Comparison of ENCODE assay signal across 21 cellular contexts in genomic region chr18:46481847-46482245, GRCh38.
DNase-seq lines count a peak whose midpoint lies in the region; ATAC-seq and TF ChIP-seq lines count a peak whose summit lies in the region.
"Had no signal": no experiment of that assay in that cellular context is flagged by ENCODE, and none has a peak within 500 bp of the region (broad histone marks: within the 10 kb centered on the region; RNA-seq: fewer than 3 reads in every experiment).

No MANE protein-coding gene starts in this region.

- H4K20me1 ChIP-seq in PC-3 (ENCODE audit: low read length) (no peaks in the 10 kb centered on the region), neural progenitor cell (ENCODE audit: low read depth) (no peaks in the 10 kb centered on the region)

- peak overlapping the region; percentile 22 for H3K27ac Mint-ChIP-seq in neural progenitor cell
- H3K27ac Mint-ChIP-seq: activated naive CD4-positive, alpha-beta T cell treated with anti-CD3 and anti-CD28 coated beads for 36 hours; CD4-positive, alpha-beta T cell; nephron; type B pancreatic cell had no signal

- H3K36me3 Mint-ChIP-seq in neural progenitor cell, result no peaks in the 10 kb centered on the region
- H3K36me3 Mint-ChIP-seq: type B pancreatic cell had no signal

- H3K4me2 ChIP-seq in PC-3 (ENCODE audit: low read length) (no peak overlapping the region), neural progenitor cell (peak overlapping the region; percentile 60)
- H3K4me2 ChIP-seq: hepatocyte had no signal

- H3K9me3 Mint-ChIP-seq in neural progenitor cell, result peaks cover 2% of the 10 kb centered on the region
- H3K9me3 Mint-ChIP-seq: activated naive CD4-positive, alpha-beta T cell treated with anti-CD3 and anti-CD28 coated beads for 36 hours; type B pancreatic cell had no signal

- H3K27me3 ChIP-seq in PC-3 (ENCODE audit: low read length), result no peaks in the 10 kb centered on the region
- H3K27me3 ChIP-seq in neural progenitor cell, result no peaks in the 10 kb centered on the region
- H3K27me3 ChIP-seq: cardiac muscle cell had no signal

- ATAC-seq in PC-3, result peak; percentile 82
- ATAC-seq: sciatic nerve had no signal

- H2AFZ ChIP-seq in PC-3 (ENCODE audit: low read length) (no peak overlapping the region), neural progenitor cell (replicated peaks) (no peak overlapping the region)
- H2AFZ ChIP-seq: hepatocyte had no signal

- intact Hi-C loops in PC-3 (cut with micrococcal nuclease), result loop anchor here (1.0 kb wide), 2 partner anchors 36 to 201 kb away; no protein-coding TSS in a partner anchor

- H3K36me3 ChIP-seq in PC-3 (ENCODE audit: low read depth, low read length), result no peaks in the 10 kb centered on the region
- no peaks in the 10 kb centered on the region for H3K36me3 ChIP-seq in neural progenitor cell
- H3K36me3 ChIP-seq: cardiac muscle cell, stomach had no signal

- H3F3A ChIP-seq in PC-3 (ENCODE audit: low read length, unreplicated experiment) (no peaks in the 10 kb centered on the region), neural progenitor cell (ENCODE audit: low read depth) (peaks cover 16% of the 10 kb centered on the region)

- no TSS peak for BruUV-seq in PC-3 (replicated peaks; lab: Mats Ljungman, UMichigan)

- POLR2A ChIA-PET in PC-3 (lab: Charles Lee; ENCODE audit: unreplicated experiment), result no interaction called here

- TF ChIP-seq CTCF in PC-3 (conservative IDR thresholded peaks at IDR 0.05; ENCODE audit: low read depth, low read length) (no peak), neural progenitor cell (IDR thresholded peaks at IDR 0.05) (no peak)

- H3K9me3 ChIP-seq in PC-3 (ENCODE audit: low read length) (no peaks in the 10 kb centered on the region), neural progenitor cell (ENCODE audit: low read depth) (no peaks in the 10 kb centered on the region)

- no peaks in the 10 kb centered on the region for H3K9me2 ChIP-seq in PC-3 (replicated peaks; ENCODE audit: low read length)

- H3K27me3 Mint-ChIP-seq in neural progenitor cell (ENCODE audit: insufficient read depth, low read depth), result peaks cover 5% of the 10 kb centered on the region

- H3K4me1 ChIP-seq in PC-3 (ENCODE audit: insufficient read depth, low read length) (peaks cover 10% of the 10 kb centered on the region; the same call in 1 of the 2 replicates), neural progenitor cell (peaks cover 12% of the 10 kb centered on the region)
- H3K4me1 ChIP-seq: stomach had no signal

- H3K4me1 Mint-ChIP-seq in neural progenitor cell, result peaks cover 27% of the 10 kb centered on the region

- no peak overlapping the region for H3K4me3 Mint-ChIP-seq in neural progenitor cell
- H3K4me3 Mint-ChIP-seq: activated naive CD4-positive, alpha-beta T cell treated with anti-CD3 and anti-CD28 coated beads for 36 hours; CD4-positive, alpha-beta T cell; nephron; type B pancreatic cell had no signal

- CTCF ChIA-PET in PC-3 (lab: Charles Lee), result interaction anchor here (0.9 kb wide), 1 partner anchor 15 kb away, joined by 3 read pairs; no protein-coding TSS in a partner anchor

- no peak overlapping the region for H3K27ac ChIP-seq in PC-3 (ENCODE audit: low read length)
- no peak overlapping the region for H3K27ac ChIP-seq in epithelial cell of prostate
- H3K27ac ChIP-seq in neural progenitor cell, result no peak overlapping the region
- H3K27ac ChIP-seq: cardiac muscle cell, hepatocyte, stomach, VCaP had no signal

- H3K9ac ChIP-seq in PC-3 (ENCODE audit: low read length) (no peak overlapping the region), neural progenitor cell (no peak overlapping the region)

- H3K4me3 ChIP-seq in PC-3 (ENCODE audit: low read length) (no peak overlapping the region), neural progenitor cell (no peak overlapping the region)
- H3K4me3 ChIP-seq: cardiac muscle cell, hepatocyte, stomach had no signal

- DNase-seq in NCI-H82 (lab: John Stamatoyannopoulos, UW) (peak; percentile 34), NCI-H82 treated with DMSO at 0.1 percent for 48 hours (lab: John Stamatoyannopoulos, UW; ENCODE audit: unreplicated experiment) (no peak), PC-3 (peak; percentile 35), epithelial cell of prostate (ENCODE audit: low read depth, low spot score) (peak; percentile 18), neural progenitor cell (ENCODE audit: low spot score) (no peak), SKM-1 (lab: John Stamatoyannopoulos, UW; ENCODE audit: unreplicated experiment) (no peak), pons (ENCODE audit: low spot score) (no peak)
- DNase-seq in activated CD4-positive, alpha-beta T cell treated with anti-CD3 and anti-CD28 coated beads for 48 hours, result no peak
- DNase-seq: cortex of kidney; foreskin melanocyte; NCI-H526 treated with DMSO at 0.1 percent for 48 hours; stimulated activated CD4-positive, alpha-beta T cell treated with anti-CD3 and anti-CD28 coated beads, Interleukin-15, amount 100 ng/mL, for 24 hours had no signal

- H3K79me2 ChIP-seq in PC-3 (ENCODE audit: low read length), result no peaks in the 10 kb centered on the region
- no peaks in the 10 kb centered on the region for H3K79me2 ChIP-seq in neural progenitor cell (ENCODE audit: low read depth)
- H3K79me2 ChIP-seq: hepatocyte had no signal

Comparison
In these comparisons a context has a peak if more than half of its experiments do, and no peak if none do; other contexts are left out.
1. DNase-seq: peak in NCI-H82 (single experiment), PC-3 (single experiment) and epithelial cell of prostate (single experiment); none in NCI-H82 treated with DMSO at 0.1 percent for 48 hours (single experiment), neural progenitor cell (single experiment), SKM-1 (single experiment), activated CD4-positive, alpha-beta T cell treated with anti-CD3 and anti-CD28 coated beads for 48 hours (single experiment) and pons (single experiment).